ENCODE assay signal across 26 cellular contexts in the genomic region with DNA sequence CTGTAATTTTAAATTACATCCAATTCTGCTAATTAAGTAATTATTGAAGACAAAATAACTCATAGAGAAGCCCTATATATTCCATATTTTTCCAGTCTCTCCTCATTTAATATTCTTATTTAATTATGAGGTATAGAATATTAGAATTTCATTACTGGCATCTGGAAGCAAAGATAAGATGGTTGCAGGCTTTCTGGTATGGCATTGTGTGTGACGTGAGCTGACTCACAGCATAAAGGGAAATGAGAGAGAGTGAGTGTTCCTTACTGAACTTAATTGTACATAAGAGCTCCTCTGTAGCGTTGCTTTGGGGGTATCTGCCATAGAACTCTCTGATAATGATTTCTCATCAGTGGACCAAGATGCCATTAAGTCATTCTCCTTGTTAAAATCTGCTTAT.
"Had no signal": no experiment of that assay in that cellular context is flagged by ENCODE, and none has a peak within 500 bp of the region (broad histone marks: within the 10 kb centered on the region; RNA-seq: fewer than 3 reads in every experiment).

No MANE protein-coding gene starts in this region.

- H3K36me3 ChIP-seq: left lung, lower lobe of right lung, neural progenitor cell, neutrophil, ovary, right atrium auricular region, stomach, thyroid gland, transverse colon, upper lobe of left lung, vagina had no signal

- H3K4me3 ChIP-seq: left lung, lower lobe of right lung, neural progenitor cell, ovary, right atrium auricular region, skin epidermis, stomach, testis, thyroid gland, transverse colon, upper lobe of left lung, vagina had no signal

- ATAC-seq: left colon; left lung; lower lobe of right lung; naive thymus-derived CD8-positive, alpha-beta T cell; sciatic nerve; stimulated activated naive B cell treated with anti-CD40 and anti-IgM and Interleukin-4, amounts not matched to agents 10 μg/mL and 1 μg/mL and 100 μg/mL, for 72 hours; stimulated activated naive CD8-positive, alpha-beta T cell treated with anti-CD3 and anti-CD28 coated beads, Interleukin-15, Interleukin-2, amounts not matched to agents 100 U/mL and 50 U/mL, for 24 hours had no signal

- H3K9me3 ChIP-seq: left lung, lower lobe of right lung, neutrophil, ovary, right atrium auricular region, stomach, testis, thyroid gland, transverse colon, upper lobe of left lung, vagina had no signal

- H3K4me2 ChIP-seq: neural progenitor cell had no signal

- DNase-seq: immature natural killer cell; kidney; left colon; left lung; lower lobe of right lung; mammary epithelial cell; mesenchymal stem cell; naive thymus-derived CD8-positive, alpha-beta T cell; ovary; stimulated activated CD4-positive, alpha-beta T cell treated with anti-CD3 and anti-CD28 coated beads, Interleukin-12 subunit alpha, Interleukin-12 subunit beta, amount 100 ng/mL, for 4 hours; stimulated activated CD4-positive, alpha-beta T cell treated with anti-CD3 and anti-CD28 coated beads, Interleukin-15, amount 100 ng/mL, for 24 hours; stimulated activated CD4-positive, alpha-beta T cell treated with anti-CD3 and anti-CD28 coated beads, Interleukin-2, amount 100 ng/mL, for 24 hours; stimulated activated CD4-positive, alpha-beta T cell treated with anti-CD3 and anti-CD28 coated beads, Interleukin-4, amount 100 ng/mL, for 1 hour; stimulated activated naive B cell treated with anti-CD40 and anti-IgM and Interleukin-4, amounts not matched to agents 10 μg/mL and 1 μg/mL and 100 μg/mL, for 72 hours; stimulated activated naive CD8-positive, alpha-beta T cell treated with anti-CD3 and anti-CD28 coated beads, Interleukin-15, Interleukin-2, amounts not matched to agents 100 U/mL and 50 U/mL, for 24 hours; stomach; testis; thyroid gland; transverse colon; upper lobe of left lung had no signal

- H3K9ac ChIP-seq: neural progenitor cell had no signal

- H3K27ac ChIP-seq: left lung, lower lobe of right lung, neural progenitor cell, neutrophil, ovary, right atrium auricular region, skin epidermis, stomach, testis, thyroid gland, transverse colon, upper lobe of left lung, vagina had no signal

- H3K4me1 ChIP-seq: left lung, lower lobe of right lung, neural progenitor cell, stomach, testis, transverse colon, upper lobe of left lung, vagina had no signal

- H3K27me3 ChIP-seq: left lung, neural progenitor cell, neutrophil, ovary, right atrium auricular region, stomach, testis, thyroid gland, transverse colon, upper lobe of left lung, vagina had no signal

- H2AFZ ChIP-seq: neural progenitor cell had no signal
